In genomic region chr4:86569103-86569870, GRCh38 we compare ENCODE assay signal across 1 cellular context.
TF ChIP-seq lines count a peak whose summit lies in the region.

No MANE protein-coding gene starts in this region.

TF ChIP-seq in GM12878, 131 proteins besides CTCF, POLR2A, EP300 and RAD21 (continued from another document and continues in another):
- TF ChIP-seq ZNF384 (IDR thresholded peaks at IDR 0.05; ENCODE audit: borderline replicate concordance, low read depth, low read length) (no peak), ZNF592 (IDR thresholded peaks at IDR 0.05) (no peak), E4F1 (IDR thresholded peaks at IDR 0.05; ENCODE audit: borderline replicate concordance, partially characterized antibody) (no peak), MYC (IDR thresholded peaks at IDR 0.05; ENCODE audit: insufficient read depth, insufficient read length, insufficient replicate concordance, low read length, severe bottlenecking) (no peak), SMAD1 (IDR thresholded peaks at IDR 0.05; ENCODE audit: low read depth, partially characterized antibody) (no peak), POU2F2 (IDR thresholded peaks at IDR 0.05; ENCODE audit: borderline replicate concordance, low read depth, low read length) (no peak), HDGF (IDR thresholded peaks at IDR 0.05) (no peak; the same call in 1 of the 2 replicates), NR2F1 (conservative IDR thresholded peaks at IDR 0.05) (no peak), EZH2 (IDR thresholded peaks at IDR 0.05; ENCODE audit: borderline replicate concordance, control insufficient read depth, low read depth, low read length) (no peak), JUNB (IDR thresholded peaks at IDR 0.05) (peak; percentile 91), CBX3 (IDR thresholded peaks at IDR 0.05; ENCODE audit: borderline replicate concordance, low read depth) (no peak), FOXK2 (IDR thresholded peaks at IDR 0.05) (no peak), ZNF687 (IDR thresholded peaks at IDR 0.05) (no peak), SREBF1 (IDR thresholded peaks at IDR 0.05; ENCODE audit: low read length) (no peak), CREB1 (IDR thresholded peaks at IDR 0.05; ENCODE audit: low read depth) (no peak), CREM (IDR thresholded peaks at IDR 0.05; ENCODE audit: low read depth) (peak; percentile 8; the same call in 1 of the 2 replicates), ZSCAN29 (IDR thresholded peaks at IDR 0.05) (no peak), RAD51 (IDR thresholded peaks at IDR 0.05) (no peak), NKRF (conservative IDR thresholded peaks at IDR 0.05) (no peak), USF1 (IDR thresholded peaks at IDR 0.05; ENCODE audit: borderline replicate concordance, extremely low read length, insufficient read depth, low read depth, low read length) (no peak), YY1 (IDR thresholded peaks at IDR 0.05; ENCODE audit: low read depth, low read length) (no peak), CHD2 (IDR thresholded peaks at IDR 0.05; ENCODE audit: borderline replicate concordance, low read depth, low read length) (no peak), CUX1 (IDR thresholded peaks at IDR 0.05; ENCODE audit: insufficient replicate concordance, low read depth, low read length) (no peak), E2F4 (IDR thresholded peaks at IDR 0.05; ENCODE audit: low read depth, low read length) (no peak), IRF4 (IDR thresholded peaks at IDR 0.05; ENCODE audit: low read depth, low read length) (peak; percentile 77; the same call in 1 of the 2 replicates), ATF2 (IDR thresholded peaks at IDR 0.05; ENCODE audit: low read length) (peak; percentile 71), MLLT1 (IDR thresholded peaks at IDR 0.05) (no peak), IKZF1 (conservative IDR thresholded peaks at IDR 0.05) (peak; percentile 87), MTA3 (IDR thresholded peaks at IDR 0.05; ENCODE audit: borderline replicate concordance, low read length) (no peak; the same call in 1 of the 2 replicates)
